In the genomic region with DNA sequence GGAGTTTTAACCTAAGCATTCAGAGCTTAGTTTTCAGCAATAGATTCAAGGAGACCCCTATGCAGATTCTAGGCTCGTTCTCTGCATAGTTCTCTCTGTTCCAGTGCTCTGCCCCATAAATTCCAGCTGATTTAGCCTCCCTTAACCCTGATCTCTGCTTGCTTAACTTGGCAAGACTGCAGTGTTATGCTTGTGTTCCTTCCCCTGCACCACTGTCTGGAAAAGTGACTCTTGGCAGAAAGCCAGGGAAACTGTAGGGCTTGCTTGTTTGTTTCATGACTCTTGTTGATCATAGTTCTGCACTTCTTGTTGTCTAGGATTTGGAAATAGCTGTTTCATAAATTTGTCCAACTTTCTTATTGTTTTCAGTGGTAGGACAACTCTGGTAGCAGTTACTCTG, we compare ENCODE assay signal across 14 cellular contexts. TPM values are rescaled to one million over a fixed set of nuclear protein-coding genes. Genes with fewer than 3 reads are reported as not detected.
DNase-seq lines count a peak whose midpoint lies in the region; ATAC-seq, FAIRE-seq and TF ChIP-seq lines count a peak whose summit lies in the region.
"Had no signal": no experiment of that assay in that cellular context is flagged by ENCODE, and none has a peak within 500 bp of the region (broad histone marks: within the 10 kb centered on the region; RNA-seq: fewer than 3 reads in every experiment).

No MANE protein-coding gene starts in this region.

- 0% methylated on average over 1 of the region's 1 CpG for WGBS in mammary epithelial cell (ENCODE audit: low coverage, missing lambda C conversion rate)
- WGBS in hepatocyte (ENCODE audit: low lambda C conversion rate, missing lambda C conversion rate): 75% methylated on average over 1 of the region's 1 CpG
- WGBS in small intestine, 3 donors: 35 to 70% (median 52%) methylated on average over 1 of the region's 1 CpG

- H3K9ac ChIP-seq in mammary epithelial cell (ENCODE audit: insufficient read depth, low read length): no peak overlapping the region

- CTCF ChIA-PET in mammary epithelial cell (lab: Charles Lee; ENCODE audit: low non-redundant PET): no interaction called here

- TF ChIP-seq CTCF in mammary epithelial cell (conservative IDR thresholded peaks at IDR 0.05 in 1 of 2, IDR thresholded peaks at IDR 0.05 in 1 of 2; ENCODE audit: extremely low read depth in 1 of 2, insufficient read depth in 1 of 2, low read depth in 1 of 2, low read length in 2 of 2) (no peak), hepatocyte (IDR thresholded peaks at IDR 0.05; ENCODE audit: poor library complexity) (no peak), nephron progenitor cell (IDR thresholded peaks at IDR 0.05) (no peak)

- H3K9me2 ChIP-seq in hepatocyte (replicated peaks; ENCODE audit: insufficient read depth): no peaks in the 10 kb centered on the region

- no peak overlapping the region for H3K4me3 ChIP-seq in mammary epithelial cell (replicated peaks in 1 of 3; ENCODE audit: insufficient read depth in 1 of 3, low read depth in 2 of 3, low read length in 3 of 3)
- H3K4me3 ChIP-seq in hepatocyte: no peak overlapping the region
- no peak overlapping the region for H3K4me3 ChIP-seq in small intestine (ENCODE audit: low read depth in 1 of 2, low read length in 2 of 2)
- H3K4me3 ChIP-seq: prostate gland had no signal

- no peaks in the 10 kb centered on the region for H3K9me3 ChIP-seq in mammary epithelial cell (replicated peaks; ENCODE audit: insufficient read depth, low read length)
- H3K9me3 ChIP-seq in hepatocyte (ENCODE audit: low read depth): no peaks in the 10 kb centered on the region
- H3K9me3 ChIP-seq in small intestine (ENCODE audit: control insufficient read depth, low read depth): no peaks in the 10 kb centered on the region
- H3K9me3 ChIP-seq: prostate gland had no signal

- H3K79me2 ChIP-seq in mammary epithelial cell (ENCODE audit: insufficient read depth, low read length) (no peaks in the 10 kb centered on the region), hepatocyte (no peaks in the 10 kb centered on the region)

- DNase-seq in DMS53 (lab: John Stamatoyannopoulos, UW) (peak; percentile 15), DMS53 treated with DMSO at 0.1 percent for 48 hours (lab: John Stamatoyannopoulos, UW; ENCODE audit: unreplicated experiment) (no peak), mammary epithelial cell (peak; percentile 39), hepatocyte (ENCODE audit: low spot score) (peak; percentile 42), small intestine (peak; percentile 10), nephron progenitor cell (no peak), NCI-H2081 treated with DMSO at 0.1 percent for 48 hours (lab: John Stamatoyannopoulos, UW) (no peak)
- DNase-seq: 8988T; activated CD4-positive, alpha-beta T cell treated with anti-CD3 and anti-CD28 coated beads, Interleukin-2, amount 10 ng/mL, durations not matched to agents 24 days and 14 days; islet precursor cell had no signal

- ATAC-seq in GM18505 (IDR thresholded peaks at IDR 0.05; ENCODE audit: unreplicated experiment): no peak
- ATAC-seq: activated naive CD4-positive, alpha-beta T cell treated with anti-CD3 and anti-CD28 coated beads, Interleukin-2, amount 50 U/mL, for 72 hours had no signal

- no peak for TF ChIP-seq POLR2A in GM18505 (IDR thresholded peaks at IDR 0.05; ENCODE audit: borderline replicate concordance, extremely low read depth, insufficient read depth, insufficient read length)

- in situ Hi-C loops in mammary epithelial cell (cut with MboI; ENCODE audit: low sequenced_read_pairs in 2 of 2): no loop called here

- H3K9me3 Mint-ChIP-seq in nephron progenitor cell: peaks cover 19% of the 10 kb centered on the region
- H3K9me3 Mint-ChIP-seq: activated CD4-positive, alpha-beta T cell treated with anti-CD3 and anti-CD28 coated beads, Interleukin-2, amount 10 ng/mL, durations not matched to agents 24 days and 14 days had no signal

- H3K27ac ChIP-seq in mammary epithelial cell (ENCODE audit: insufficient read depth, low read depth, low read length): no peak overlapping the region
- peak overlapping the region; percentile 23 for H3K27ac ChIP-seq in hepatocyte
- no peak overlapping the region for H3K27ac ChIP-seq in small intestine (ENCODE audit: low read depth in 1 of 2, low read length in 1 of 2)
- H3K27ac ChIP-seq: prostate gland had no signal

- H3K4me2 ChIP-seq in mammary epithelial cell (ENCODE audit: insufficient read depth, low read depth, low read length) (no peak overlapping the region), hepatocyte (no peak overlapping the region)

- no peak for FAIRE-seq in small intestine (lab: Jason Lieb, UNC)
- FAIRE-seq: urothelium cell line had no signal

- H3K27me3 ChIP-seq in mammary epithelial cell (ENCODE audit: insufficient read depth, low read length) (no peaks in the 10 kb centered on the region), hepatocyte (no peaks in the 10 kb centered on the region), small intestine (ENCODE audit: control insufficient read depth in 2 of 2, insufficient read depth in 2 of 2, low read length in 2 of 2) (no peaks in the 10 kb centered on the region)

- no peak overlapping the region for H3K4me3 Mint-ChIP-seq in nephron progenitor cell
- H3K4me3 Mint-ChIP-seq: activated CD4-positive, alpha-beta T cell treated with anti-CD3 and anti-CD28 coated beads, Interleukin-2, amount 10 ng/mL, durations not matched to agents 24 days and 14 days had no signal

- dilution Hi-C loops in mammary epithelial cell (cut with HindIII; ENCODE audit: low sequenced_read_pairs): no loop called here

- H3K36me3 ChIP-seq in mammary epithelial cell (ENCODE audit: insufficient read depth, low read length): no peaks in the 10 kb centered on the region
- no peaks in the 10 kb centered on the region for H3K36me3 ChIP-seq in hepatocyte (replicated peaks; ENCODE audit: insufficient read depth, low read depth)
- H3K36me3 ChIP-seq in small intestine (ENCODE audit: control insufficient read depth in 2 of 2, insufficient read depth in 2 of 2, low read length in 2 of 2): no peaks in the 10 kb centered on the region
- H3K36me3 ChIP-seq: prostate gland had no signal

- BruUV-seq in mammary epithelial cell (replicated peaks; lab: Mats Ljungman, UMichigan): no TSS peak

- intact Hi-C loops in mammary epithelial cell (cut with micrococcal nuclease): no loop called here

- H3K4me1 ChIP-seq in mammary epithelial cell (ENCODE audit: insufficient read depth, low read length) (peaks cover 42% of the 10 kb centered on the region), hepatocyte (ENCODE audit: insufficient read depth) (peaks cover 3% of the 10 kb centered on the region), small intestine (ENCODE audit: control insufficient read depth in 2 of 2, insufficient read depth in 1 of 2, low read depth in 1 of 2, low read length in 1 of 2) (no peaks in the 10 kb centered on the region)
- H3K4me1 ChIP-seq: prostate gland had no signal

- peaks cover 8% of the 10 kb centered on the region for H3K36me3 Mint-ChIP-seq in nephron progenitor cell (ENCODE audit: low read depth)

- no peak overlapping the region for H2AFZ ChIP-seq in mammary epithelial cell (ENCODE audit: low read depth, low read length)
- no peak overlapping the region for H2AFZ ChIP-seq in hepatocyte

- H3K4me1 Mint-ChIP-seq in nephron progenitor cell: peaks cover 28% of the 10 kb centered on the region
- H3K4me1 Mint-ChIP-seq: activated CD4-positive, alpha-beta T cell treated with anti-CD3 and anti-CD28 coated beads, Interleukin-2, amount 10 ng/mL, durations not matched to agents 24 days and 14 days had no signal

- H3K27ac Mint-ChIP-seq in nephron progenitor cell: no peak overlapping the region
- H3K27ac Mint-ChIP-seq: activated CD4-positive, alpha-beta T cell treated with anti-CD3 and anti-CD28 coated beads, Interleukin-2, amount 10 ng/mL, durations not matched to agents 24 days and 14 days; activated naive CD4-positive, alpha-beta T cell treated with anti-CD3 and anti-CD28 coated beads, Interleukin-2, amount 50 U/mL, for 72 hours had no signal

- H3K27me3 Mint-ChIP-seq in nephron progenitor cell (ENCODE audit: low read depth, poor library complexity): peaks cover 4% of the 10 kb centered on the region

- H4K20me1 ChIP-seq in mammary epithelial cell (ENCODE audit: insufficient read depth, low read length) (no peaks in the 10 kb centered on the region), hepatocyte (ENCODE audit: insufficient read depth, poor library complexity, severe bottlenecking) (no peaks in the 10 kb centered on the region)

RNA-seq across cellular contexts. Expression of a gene that starts 40.2 kb away (rescaled TPM):
- 10 to 100 TPM; 32.2 to 40.5 TPM for total RNA-seq in mammary epithelial cell
- polyA plus RNA-seq in mammary epithelial cell: 54.2 TPM
- 16.2 TPM for polyA minus RNA-seq in mammary epithelial cell
- total RNA-seq in hepatocyte: 119 and 120 TPM in 2 replicates
- polyA plus RNA-seq in hepatocyte: 149 and 168 TPM in 2 replicates
- polyA plus RNA-seq in small intestine: 10 to 100 TPM; 45.6 to 72.7 (median 60.4) TPM

RNA-seq across cellular contexts. Expression of a gene that starts 40.2 kb away (rescaled TPM):
- total RNA-seq in mammary epithelial cell (10 to 100 TPM in 1 of 2 donors, 1 to 10 TPM in 1; 7.2 to 25.3 TPM), hepatocyte (16.3 and 237 TPM in 2 replicates)
- polyA plus RNA-seq in mammary epithelial cell (9.0 TPM), hepatocyte (15.8 and 19.7 TPM in 2 replicates), small intestine (10 to 100 TPM; 10.3 to 13.9 (median 13.8) TPM)
- polyA minus RNA-seq in mammary epithelial cell: 3.9 TPM

Comparison
In these comparisons a context has a peak if more than half of its experiments do, and no peak if none do; other contexts are left out.
1. DNase-seq: peak in DMS53 (single experiment), mammary epithelial cell (single experiment), hepatocyte (single experiment) and small intestine (single experiment); none in DMS53 treated with DMSO at 0.1 percent for 48 hours (single experiment), nephron progenitor cell (single experiment) and NCI-H2081 treated with DMSO at 0.1 percent for 48 hours (single experiment).